ENCODE assay signal across 33 cellular contexts in the genomic region with DNA sequence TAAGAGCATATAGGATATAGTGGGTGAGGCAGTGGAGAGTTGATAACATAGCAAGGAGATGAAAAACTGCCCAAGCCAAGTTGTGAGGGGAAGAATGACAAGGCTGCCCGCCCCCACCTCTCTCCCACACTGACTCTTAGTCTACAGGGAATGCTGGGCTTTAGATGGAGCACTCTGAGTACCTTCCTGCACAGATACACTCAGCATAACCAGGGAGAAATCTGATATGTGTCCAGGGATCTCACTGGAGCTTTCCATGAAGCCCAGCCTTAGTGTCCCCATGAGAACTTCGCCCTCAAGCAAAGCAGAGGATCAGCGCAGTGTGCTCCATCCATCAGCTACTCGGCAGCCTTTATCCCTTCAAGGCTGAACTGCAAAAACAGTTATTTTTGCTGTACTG.
"Had no signal": no experiment of that assay in that cellular context is flagged by ENCODE, and none has a peak within 500 bp of the region (broad histone marks: within the 10 kb centered on the region; RNA-seq: fewer than 3 reads in every experiment).

No MANE protein-coding gene starts in this region.

- H3K4me1 Mint-ChIP-seq: activated B cell treated with CpG ODN at 0.5 μM for 24 hours; activated CD4-positive, alpha-beta T cell treated with anti-CD3 and anti-CD28 coated beads, Interleukin-2, amount 10 ng/mL, durations not matched to agents 24 days and 14 days; activated naive CD8-positive, alpha-beta T cell treated with anti-CD3 and anti-CD28 coated beads for 36 hours; activated T-helper 17 cell treated with anti-CD3 and anti-CD28 coated beads, Interleukin-2, amount 50 U/mL, for 72 hours had no signal

- H3K27me3 Mint-ChIP-seq: activated B cell treated with CpG ODN at 0.5 μM for 24 hours; activated CD4-positive, alpha-beta memory T cell treated with anti-CD3 and anti-CD28 coated beads for 36 hours; activated CD4-positive, alpha-beta T cell treated with anti-CD3 and anti-CD28 coated beads, Interleukin-2, amount 10 ng/mL, durations not matched to agents 24 days and 14 days; activated CD8-positive, alpha-beta T cell treated with anti-CD3 and anti-CD28 coated beads for 36 hours; activated naive CD8-positive, alpha-beta T cell treated with anti-CD3 and anti-CD28 coated beads for 36 hours had no signal

- H3K9me3 Mint-ChIP-seq: activated B cell treated with CpG ODN at 0.5 μM for 24 hours; activated CD4-positive, alpha-beta memory T cell treated with anti-CD3 and anti-CD28 coated beads for 36 hours; activated CD4-positive, alpha-beta T cell treated with anti-CD3 and anti-CD28 coated beads, Interleukin-2, amount 10 ng/mL, durations not matched to agents 24 days and 14 days; activated CD8-positive, alpha-beta T cell treated with anti-CD3 and anti-CD28 coated beads for 36 hours; activated naive CD8-positive, alpha-beta T cell treated with anti-CD3 and anti-CD28 coated beads for 36 hours; activated T-cell treated with anti-CD3 and anti-CD28 coated beads, Interleukin-2, amount 50 U/mL, for 4 hours; activated T-helper 1 cell treated with anti-CD3 and anti-CD28 coated beads, Interleukin-12 subunit alpha, Interleukin-12 subunit beta, Interleukin-2, Interleukin-4 antibody, amounts not matched to agents 30 ng/mL and 10 ng/mL and 1 ng/mL, durations not matched to agents 14 hours and 24 hours and 36 hours; activated T-helper 17 cell treated with anti-CD3 and anti-CD28 coated beads, Interleukin-2, amount 50 U/mL, for 72 hours; T-helper 1 cell treated with Interleukin-12 subunit alpha and Interleukin-12 subunit beta and Interleukin-4 antibody, amounts not matched to agents 30 μg/mL and 1 μg/mL, for 36 hours; T-helper 2 cell treated with Interferon-gamma antibody and Interleukin-4, amounts not matched to agents 5 μg/mL and 100 μg/mL, for 36 hours had no signal

- ATAC-seq: activated CD8-positive, alpha-beta T cell treated with anti-CD3 and anti-CD28 coated beads for 36 hours; activated naive CD4-positive, alpha-beta T cell treated with anti-CD3 and anti-CD28 coated beads, Interleukin-2, amount 50 U/mL, for 72 hours; activated T-cell treated with anti-CD3 and anti-CD28 coated beads, Interleukin-2, amount 50 U/mL, for 4 hours; activated T-cell treated with anti-CD3 and anti-CD28 coated beads, Interleukin-2, amount 50 U/mL, for 72 hours; activated T-helper 17 cell treated with anti-CD3 and anti-CD28 coated beads, Interleukin-2, amount 50 U/mL, for 72 hours; body of pancreas had no signal

- DNase-seq: activated B cell treated with CpG ODN at 0.5 μM for 24 hours; activated CD4-positive, alpha-beta memory T cell treated with anti-CD3 and anti-CD28 coated beads for 36 hours; activated CD4-positive, alpha-beta T cell treated with anti-CD3 and anti-CD28 coated beads for 4 hours; activated CD4-positive, alpha-beta T cell treated with anti-CD3 and anti-CD28 coated beads, Interleukin-2, amount 10 ng/mL, durations not matched to agents 24 days and 14 days; activated CD4-positive, alpha-beta T cell treated with anti-CD3 and anti-CD28 coated beads, Interleukin-2, amount 50 U/mL, for 1 hour; activated CD4-positive, alpha-beta T cell treated with anti-CD3 and anti-CD28 coated beads, Interleukin-2, amount 50 U/mL, for 4 hours; activated CD4-positive, CD25-positive, alpha-beta regulatory T cell treated with anti-CD3 and anti-CD28 coated beads, Interleukin-2, amount 50 U/mL, for 72 hours; activated CD8-positive, alpha-beta memory T cell treated with anti-CD3 and anti-CD28 coated beads, Interleukin-2, amount 50 U/mL, for 4 hours; activated CD8-positive, alpha-beta T cell treated with anti-CD3 and anti-CD28 coated beads for 36 hours; activated effector memory CD4-positive, alpha-beta T cell treated with anti-CD3 and anti-CD28 coated beads, Interleukin-2, amount 50 U/mL, for 16 hours; activated gamma-delta T cell treated with Interleukin-2 at 50 U/mL for 16 hours; activated naive CD4-positive, alpha-beta T cell; activated naive CD4-positive, alpha-beta T cell treated with anti-CD3 and anti-CD28 coated beads for 36 hours; activated naive CD4-positive, alpha-beta T cell treated with anti-CD3 and anti-CD28 coated beads, Interleukin-2, amount 50 U/mL, for 16 hours; activated naive CD8-positive, alpha-beta T cell treated with anti-CD3 and anti-CD28 coated beads for 36 hours; activated T-cell treated with anti-CD3 and anti-CD28 coated beads for 4 hours; activated T-cell treated with anti-CD3 and anti-CD28 coated beads, Interleukin-2, amount 50 U/mL, for 1 hour; activated T-cell treated with anti-CD3 and anti-CD28 coated beads, Interleukin-2, amount 50 U/mL, for 4 hours; activated T-cell treated with anti-CD3 and anti-CD28 coated beads, Interleukin-2, amount 50 U/mL, for 72 hours; adrenal gland; amniotic stem cell; aorta; body of pancreas; brain microvascular endothelial cell; central memory CD4-positive, alpha-beta T cell; T-helper 1 cell; T-helper 2 cell; T-helper 9 cell had no signal

- H3K36me3 Mint-ChIP-seq: activated CD4-positive, alpha-beta memory T cell treated with anti-CD3 and anti-CD28 coated beads for 36 hours; activated naive CD4-positive, alpha-beta T cell treated with anti-CD3 and anti-CD28 coated beads, Interleukin-2, amount 50 U/mL, for 72 hours; activated naive CD8-positive, alpha-beta T cell treated with anti-CD3 and anti-CD28 coated beads for 36 hours had no signal

- H3K4me3 Mint-ChIP-seq: activated B cell treated with CpG ODN at 0.5 μM for 24 hours; activated CD4-positive, alpha-beta memory T cell treated with anti-CD3 and anti-CD28 coated beads for 36 hours; activated CD4-positive, alpha-beta T cell treated with anti-CD3 and anti-CD28 coated beads, Interleukin-2, amount 10 ng/mL, durations not matched to agents 24 days and 14 days; activated CD8-positive, alpha-beta T cell treated with anti-CD3 and anti-CD28 coated beads for 36 hours; activated naive CD4-positive, alpha-beta T cell treated with anti-CD3 and anti-CD28 coated beads for 36 hours; activated naive CD8-positive, alpha-beta T cell treated with anti-CD3 and anti-CD28 coated beads for 36 hours; activated T-cell treated with anti-CD3 and anti-CD28 coated beads, Interleukin-2, amount 50 U/mL, for 4 hours; activated T-cell treated with anti-CD3 and anti-CD28 coated beads, Interleukin-2, amount 50 U/mL, for 72 hours; activated T-helper 1 cell treated with anti-CD3 and anti-CD28 coated beads, Interleukin-12 subunit alpha, Interleukin-12 subunit beta, Interleukin-2, Interleukin-4 antibody, amounts not matched to agents 30 ng/mL and 10 ng/mL and 1 ng/mL, durations not matched to agents 14 hours and 24 hours and 36 hours; activated T-helper 17 cell treated with anti-CD3 and anti-CD28 coated beads, Interleukin-2, amount 50 U/mL, for 72 hours; T-helper 1 cell treated with Interleukin-12 subunit alpha and Interleukin-12 subunit beta and Interleukin-4 antibody, amounts not matched to agents 30 μg/mL and 1 μg/mL, for 36 hours; T-helper 2 cell treated with Interferon-gamma antibody and Interleukin-4, amounts not matched to agents 5 μg/mL and 100 μg/mL, for 36 hours had no signal

- H3K27ac Mint-ChIP-seq: activated B cell treated with CpG ODN at 0.5 μM for 24 hours; activated CD4-positive, alpha-beta memory T cell treated with anti-CD3 and anti-CD28 coated beads for 36 hours; activated CD4-positive, alpha-beta T cell treated with anti-CD3 and anti-CD28 coated beads, Interleukin-2, amount 10 ng/mL, durations not matched to agents 24 days and 14 days; activated CD8-positive, alpha-beta T cell treated with anti-CD3 and anti-CD28 coated beads for 36 hours; activated naive CD4-positive, alpha-beta T cell treated with anti-CD3 and anti-CD28 coated beads for 36 hours; activated naive CD4-positive, alpha-beta T cell treated with anti-CD3 and anti-CD28 coated beads, Interleukin-2, amount 50 U/mL, for 72 hours; activated naive CD8-positive, alpha-beta T cell treated with anti-CD3 and anti-CD28 coated beads for 36 hours; activated T-cell treated with anti-CD3 and anti-CD28 coated beads, Interleukin-2, amount 50 U/mL, for 72 hours; activated T-helper 1 cell treated with anti-CD3 and anti-CD28 coated beads, Interleukin-12 subunit alpha, Interleukin-12 subunit beta, Interleukin-2, Interleukin-4 antibody, amounts not matched to agents 30 ng/mL and 10 ng/mL and 1 ng/mL, durations not matched to agents 14 hours and 24 hours and 36 hours; activated T-helper 17 cell treated with anti-CD3 and anti-CD28 coated beads, Interleukin-2, amount 50 U/mL, for 72 hours; T-helper 1 cell treated with Interleukin-12 subunit alpha and Interleukin-12 subunit beta and Interleukin-4 antibody, amounts not matched to agents 30 μg/mL and 1 μg/mL, for 36 hours; T-helper 2 cell treated with Interferon-gamma antibody and Interleukin-4, amounts not matched to agents 5 μg/mL and 100 μg/mL, for 36 hours had no signal
